ENCODE assay signal across 16 cellular contexts in the genomic region with DNA sequence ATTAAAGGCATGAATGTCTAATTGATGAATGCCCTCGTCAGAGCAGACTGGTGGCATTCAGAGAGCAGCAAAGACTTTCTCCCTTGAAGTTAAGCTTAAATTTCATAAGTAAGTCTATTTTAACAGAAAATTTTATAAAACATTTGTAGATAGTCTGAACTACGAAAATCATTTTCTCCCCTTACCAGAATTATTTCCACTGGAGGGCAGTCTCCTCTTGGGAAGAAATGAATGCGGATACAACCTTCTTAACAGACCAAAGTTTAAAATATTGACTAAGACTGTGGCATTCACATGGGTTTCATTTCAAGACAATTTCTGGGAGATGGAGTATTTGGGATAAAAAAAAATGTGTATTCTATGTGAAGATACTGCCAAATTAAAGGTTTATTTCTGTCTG.
DNase-seq lines count a peak whose midpoint lies in the region; ATAC-seq and TF ChIP-seq lines count a peak whose summit lies in the region.
"Had no signal": no experiment of that assay in that cellular context is flagged by ENCODE, and none has a peak within 500 bp of the region (broad histone marks: within the 10 kb centered on the region; RNA-seq: fewer than 3 reads in every experiment).

No MANE protein-coding gene starts in this region.

- no peaks in the 10 kb centered on the region for H3K4me1 Mint-ChIP-seq in activated CD4-positive, alpha-beta T cell treated with anti-CD3 and anti-CD28 coated beads, Interleukin-2, amount 10 ng/mL, durations not matched to agents 24 days and 14 days
- H3K4me1 Mint-ChIP-seq in activated CD4-positive, alpha-beta T cell treated with anti-CD3 and anti-CD28 coated beads, Interleukin-2, amount 10 ng/mL, durations not matched to agents 7 days and 5 days: no peaks in the 10 kb centered on the region

- no peak overlapping the region for H3K27ac Mint-ChIP-seq in activated CD4-positive, alpha-beta T cell treated with anti-CD3 and anti-CD28 coated beads, Interleukin-2, amount 10 ng/mL, durations not matched to agents 24 days and 14 days
- H3K27ac Mint-ChIP-seq in activated CD4-positive, alpha-beta T cell treated with anti-CD3 and anti-CD28 coated beads, Interleukin-2, amount 10 ng/mL, durations not matched to agents 7 days and 5 days: no peak overlapping the region

- in situ Hi-C loops in astrocyte of the spinal cord (cut with HindIII; ENCODE audit: low sequenced_read_pairs): no loop called here

- peak; percentile 30; the same call in 1 of the 2 replicates for TF ChIP-seq CTCF in 22Rv1 (IDR thresholded peaks at IDR 0.05)
- no peak for TF ChIP-seq CTCF in HEK293 (tag by site-specific recombination; IDR thresholded peaks at IDR 0.05)
- peak; percentile 23 for TF ChIP-seq CTCF in astrocyte of the spinal cord (IDR thresholded peaks at IDR 0.05; ENCODE audit: low read depth, low read length)

- intact Hi-C loops in activated CD4-positive, alpha-beta T cell treated with anti-CD3 and anti-CD28 coated beads, Interleukin-2, amount 10 ng/mL, durations not matched to agents 24 days and 14 days (cut with micrococcal nuclease): no loop called here

- peak; percentile 69 for ATAC-seq in left lobe of liver
- no peak for ATAC-seq in GM21529 (IDR thresholded peaks at IDR 0.05; ENCODE audit: unreplicated experiment)
- ATAC-seq: activated T-cell treated with anti-CD3 and anti-CD28 coated beads, Interleukin-2, amount 50 U/mL, for 4 hours; gastroesophageal sphincter; K562 had no signal

- H3K9me3 Mint-ChIP-seq in activated CD4-positive, alpha-beta T cell treated with anti-CD3 and anti-CD28 coated beads, Interleukin-2, amount 10 ng/mL, durations not matched to agents 24 days and 14 days: peaks cover 3% of the 10 kb centered on the region
- peaks cover 4% of the 10 kb centered on the region for H3K9me3 Mint-ChIP-seq in activated CD4-positive, alpha-beta T cell treated with anti-CD3 and anti-CD28 coated beads, Interleukin-2, amount 10 ng/mL, durations not matched to agents 7 days and 5 days

- no peaks in the 10 kb centered on the region for H3K9me3 ChIP-seq in HEK293 (ENCODE audit: control insufficient read depth, insufficient read depth, low read depth, low read length)
- H3K9me3 ChIP-seq: gastroesophageal sphincter, HAP-1, testis had no signal

- no peaks in the 10 kb centered on the region for H3K4me1 ChIP-seq in HEK293 (ENCODE audit: control insufficient read depth, insufficient read depth, low read length)
- H3K4me1 ChIP-seq: gastroesophageal sphincter, HAP-1, testis had no signal

- H3K4me3 ChIP-seq in HEK293 (ENCODE audit: low read depth, low read length) (no peak overlapping the region), astrocyte of the spinal cord (ENCODE audit: low read depth, low read length) (no peak overlapping the region)
- H3K4me3 ChIP-seq: gastroesophageal sphincter, HAP-1, K562, testis had no signal

- POLR2A ChIA-PET in HEK293 (lab: Yijun Ruan, JAX): no interaction called here
- POLR2A ChIA-PET in activated CD4-positive, alpha-beta T cell treated with anti-CD3 and anti-CD28 coated beads, Interleukin-2, amount 10 ng/mL, durations not matched to agents 7 days and 5 days (lab: Charles Lee): no interaction called here

- CTCF ChIA-PET in HEK293 (lab: Yijun Ruan, JAX): interaction anchor here (0.6 to 2.0 kb wide), 5 partner anchors 17 to 985 kb away, joined by 3 to 9 read pairs (median 3); no protein-coding TSS in a partner anchor
- CTCF ChIA-PET in activated CD4-positive, alpha-beta T cell treated with anti-CD3 and anti-CD28 coated beads, Interleukin-2, amount 10 ng/mL, durations not matched to agents 7 days and 5 days (lab: Charles Lee): no interaction called here

- H3K36me3 ChIP-seq in HEK293 (ENCODE audit: control insufficient read depth in 2 of 2, insufficient read depth in 1 of 2, low read length in 2 of 2): no peaks in the 10 kb centered on the region
- H3K36me3 ChIP-seq: gastroesophageal sphincter, HAP-1 had no signal

- peaks cover 7% of the 10 kb centered on the region for H3K27me3 Mint-ChIP-seq in activated CD4-positive, alpha-beta T cell treated with anti-CD3 and anti-CD28 coated beads, Interleukin-2, amount 10 ng/mL, durations not matched to agents 24 days and 14 days
- no peaks in the 10 kb centered on the region for H3K27me3 Mint-ChIP-seq in activated CD4-positive, alpha-beta T cell treated with anti-CD3 and anti-CD28 coated beads, Interleukin-2, amount 10 ng/mL, durations not matched to agents 7 days and 5 days

- DNase-seq in astrocyte of the spinal cord (ENCODE audit: low read depth, low spot score) (peak; percentile 24), left lobe of liver (ENCODE audit: low spot score) (no peak), Ammon's horn (ENCODE audit: low spot score) (no peak)
- DNase-seq in activated CD4-positive, alpha-beta T cell treated with anti-CD3 and anti-CD28 coated beads, Interleukin-2, amount 10 ng/mL, durations not matched to agents 24 days and 14 days: no peak
- no peak for DNase-seq in activated CD4-positive, alpha-beta T cell treated with anti-CD3 and anti-CD28 coated beads, Interleukin-2, amount 10 ng/mL, durations not matched to agents 7 days and 5 days
- DNase-seq: activated T-cell treated with anti-CD3 and anti-CD28 coated beads, Interleukin-2, amount 50 U/mL, for 4 hours; C1 segment of cervical spinal cord; NCI-H2081 treated with DMSO at 0.1 percent for 48 hours; SHP77; testis had no signal

- H3K4me3 Mint-ChIP-seq in activated CD4-positive, alpha-beta T cell treated with anti-CD3 and anti-CD28 coated beads, Interleukin-2, amount 10 ng/mL, durations not matched to agents 24 days and 14 days: no peak overlapping the region
- H3K4me3 Mint-ChIP-seq in activated CD4-positive, alpha-beta T cell treated with anti-CD3 and anti-CD28 coated beads, Interleukin-2, amount 10 ng/mL, durations not matched to agents 7 days and 5 days: no peak overlapping the region
- H3K4me3 Mint-ChIP-seq: activated T-cell treated with anti-CD3 and anti-CD28 coated beads, Interleukin-2, amount 50 U/mL, for 4 hours had no signal

- H3K27ac ChIP-seq in 22Rv1 (no peak overlapping the region), HEK293 (ENCODE audit: extremely low read depth, low read depth, low read length) (no peak overlapping the region)
- H3K27ac ChIP-seq: gastroesophageal sphincter, testis had no signal

- no peaks in the 10 kb centered on the region for H3K36me3 Mint-ChIP-seq in activated CD4-positive, alpha-beta T cell treated with anti-CD3 and anti-CD28 coated beads, Interleukin-2, amount 10 ng/mL, durations not matched to agents 24 days and 14 days (ENCODE audit: low read depth)
- no peaks in the 10 kb centered on the region for H3K36me3 Mint-ChIP-seq in activated CD4-positive, alpha-beta T cell treated with anti-CD3 and anti-CD28 coated beads, Interleukin-2, amount 10 ng/mL, durations not matched to agents 7 days and 5 days (ENCODE audit: low read depth)

TF ChIP-seq in HEK293, 187 proteins besides CTCF, POLR2A, EP300 and RAD21:
- TF ChIP-seq, protein P1, sequence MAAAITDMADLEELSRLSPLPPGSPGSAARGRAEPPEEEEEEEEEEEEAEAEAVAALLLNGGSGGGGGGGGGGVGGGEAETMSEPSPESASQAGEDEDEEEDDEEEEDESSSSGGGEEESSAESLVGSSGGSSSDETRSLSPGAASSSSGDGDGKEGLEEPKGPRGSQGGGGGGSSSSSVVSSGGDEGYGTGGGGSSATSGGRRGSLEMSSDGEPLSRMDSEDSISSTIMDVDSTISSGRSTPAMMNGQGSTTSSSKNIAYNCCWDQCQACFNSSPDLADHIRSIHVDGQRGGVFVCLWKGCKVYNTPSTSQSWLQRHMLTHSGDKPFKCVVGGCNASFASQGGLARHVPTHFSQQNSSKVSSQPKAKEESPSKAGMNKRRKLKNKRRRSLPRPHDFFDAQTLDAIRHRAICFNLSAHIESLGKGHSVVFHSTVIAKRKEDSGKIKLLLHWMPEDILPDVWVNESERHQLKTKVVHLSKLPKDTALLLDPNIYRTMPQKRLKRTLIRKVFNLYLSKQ (tag by site-specific recombination; IDR thresholded peaks at IDR 0.05; ENCODE audit: borderline replicate concordance): no peak
- TF ChIP-seq ZNF654 (tag by site-specific recombination; IDR thresholded peaks at IDR 0.05; ENCODE audit: low read depth): 0 out of 2 replicates have a peak, but pooled peaks have one; percentile 14
